ENCODE assay signal across 8 cellular contexts in genomic region chr16:10773-11172, GRCh38. TPM values are rescaled to one million over a fixed set of nuclear protein-coding genes. Genes with fewer than 3 reads are reported as not detected.
DNase-seq lines count a peak whose midpoint lies in the region; ATAC-seq and TF ChIP-seq lines count a peak whose summit lies in the region.
"Not testable (repeated sequence)": the region's sequence is repeated elsewhere in the genome, so short reads cannot be mapped to it uniquely, and the experiment has no call there.

No MANE protein-coding gene starts in this region.

- not testable (repeated sequence) for TF ChIP-seq POLR2A in transverse colon (IDR thresholded peaks at IDR 0.05)

- not testable (repeated sequence) for H3F3A ChIP-seq in SU-DHL-6 (ENCODE audit: insufficient read depth)

- ATAC-seq in left colon, result peak; percentile 55

- intact Hi-C loops in left colon (cut with DNase I, micrococcal nuclease); transverse colon (cut with DNase I; ENCODE audit: low total_unique reads): not testable (repeated sequence)

- 31% methylated on average over 10 of the region's 26 CpGs; no CpG with 5 or more reads in 1 of the 2 donors for WGBS in transverse colon (ENCODE audit: low coverage in 1 of 2), 2 donors

- not testable (repeated sequence) for H3K9me3 ChIP-seq in SU-DHL-6 (ENCODE audit: insufficient read depth, low read length); transverse colon

- TF ChIP-seq CTCF in GM10248 (IDR thresholded peaks at IDR 0.05; ENCODE audit: control extremely low read depth, extremely low read depth, low read depth, missing control alignments), result peak; percentile 60
- TF ChIP-seq CTCF in SU-DHL-6 (IDR thresholded peaks at IDR 0.05; ENCODE audit: insufficient read depth, low read length, poor library complexity, severe bottlenecking), result peak; percentile 44
- peak in 4 of 5 experiments; percentile 17 to 48 (median 40) for TF ChIP-seq CTCF in transverse colon (IDR thresholded peaks at IDR 0.05)

- not testable (repeated sequence) for H3K9ac ChIP-seq in SU-DHL-6 (ENCODE audit: low read length)

- H2AFZ ChIP-seq in SU-DHL-6 (ENCODE audit: low read depth, low read length, severe bottlenecking), result not testable (repeated sequence)

- H3K36me3 ChIP-seq in SU-DHL-6 (ENCODE audit: low read length); transverse colon: not testable (repeated sequence)

- H3K27ac ChIP-seq in SU-DHL-6 (ENCODE audit: low read depth, low read length); caudate nucleus (ENCODE audit: low read depth, low read length); transverse colon: not testable (repeated sequence)

- not testable (repeated sequence) for TF ChIP-seq EP300 in transverse colon (IDR thresholded peaks at IDR 0.05; ENCODE audit: low read depth)

- in situ Hi-C loops in transverse colon (cut with MboI; ENCODE audit: low pct_ligation_motif_present in 1 of 4, low pct_unique_long_range_greater_than_20kb in 1 of 4, low sequenced_read_pairs in 3 of 4), result not testable (repeated sequence)

- CTCF ChIA-PET in GM10248 (lab: Yijun Ruan, JAX), result not testable (repeated sequence)

- not testable (repeated sequence) for H3K4me1 ChIP-seq in transverse colon

- H3K4me2 ChIP-seq in SU-DHL-6 (ENCODE audit: low read depth, low read length, poor library complexity, severe bottlenecking), result not testable (repeated sequence)

- not testable (repeated sequence) for H3K4me3 ChIP-seq in SU-DHL-6 (ENCODE audit: insufficient read depth, low read length, poor library complexity, severe bottlenecking); transverse colon

- not testable (repeated sequence) for DNase-seq in GM10248 (ENCODE audit: extremely low spot score)
- DNase-seq in NCI-H2029 (lab: John Stamatoyannopoulos, UW) (peak; percentile 62), caudate nucleus (lab: John Stamatoyannopoulos, UW) (peak in 49 of 61 donors; percentile 9 to 99 (median 77)), left colon (peak; percentile 90 to 99), transverse colon (peak; percentile 99)
- DNase-seq in activated CD8-positive, alpha-beta memory T cell treated with anti-CD3 and anti-CD28 coated beads, Interleukin-2, amount 50 U/mL, for 4 hours, result peak; percentile 83
- DNase-seq in stimulated activated CD4-positive, alpha-beta T cell treated with anti-CD3 and anti-CD28 coated beads, Interleukin-15, amount 100 ng/mL, for 1 hour (ENCODE audit: low read depth in 1 of 2, low spot score in 1 of 2), result peak; percentile 70 to 71

- H3K79me2 ChIP-seq in SU-DHL-6 (ENCODE audit: insufficient read depth, low read length), result not testable (repeated sequence)

- H3K9me2 ChIP-seq in SU-DHL-6 (replicated peaks; ENCODE audit: insufficient read depth, low read length), result not testable (repeated sequence)

- POLR2A ChIA-PET in GM10248 (lab: Yijun Ruan, JAX), result not testable (repeated sequence)

- H3K27me3 ChIP-seq in SU-DHL-6 (ENCODE audit: low read length); transverse colon: not testable (repeated sequence)

- not testable (repeated sequence) for H4K20me1 ChIP-seq in SU-DHL-6 (ENCODE audit: low read depth, low read length)

RNA-seq across cellular contexts. Expression of gene POLR3K, which starts 42.6 kb away (rescaled TPM):
- total RNA-seq in left colon (10 to 100 TPM; 10.9 to 18.3 TPM), transverse colon (10 to 100 TPM in 1 of 4 donors, 1 to 10 TPM in 2, not detected in 1; 4.6 to 12.7 (median 5.2) TPM)

RNA-seq across cellular contexts. Expression of gene SNRNP25, which starts 42.9 kb away (rescaled TPM):
- total RNA-seq in left colon (10 to 100 TPM; 20.7 to 24.7 TPM), transverse colon (10 to 100 TPM in 3 of 4 donors, 1 to 10 TPM in 1; 5.6 to 27.9 (median 20.2) TPM)
